In genomic region chr12:64744422-64745258, GRCh38 we compare ENCODE assay signal across 14 cellular contexts. TPM values are rescaled to one million over a fixed set of nuclear protein-coding genes. Genes with fewer than 3 reads are reported as not detected.
DNase-seq lines count a peak whose midpoint lies in the region; ATAC-seq and TF ChIP-seq lines count a peak whose summit lies in the region.
"Had no signal": no experiment of that assay in that cellular context is flagged by ENCODE, and none has a peak within 500 bp of the region (broad histone marks: within the 10 kb centered on the region; RNA-seq: fewer than 3 reads in every experiment).

No MANE protein-coding gene starts in this region.

- H3K27me3 ChIP-seq in ascending aorta, result no peaks in the 10 kb centered on the region
- H3K27me3 ChIP-seq in upper lobe of right lung, result no peaks in the 10 kb centered on the region
- no peaks in the 10 kb centered on the region for H3K27me3 ChIP-seq in uterus
- H3K27me3 ChIP-seq in neuronal stem cell (ENCODE audit: control insufficient read depth in 3 of 3, insufficient read depth in 3 of 3, low read depth in 1 of 3, low read length in 3 of 3), result peaks cover 0 to 2% (median 0%) of the 10 kb centered on the region in 3 experiments

- H3K4me3 ChIP-seq in ascending aorta (peak overlapping the region in 1 of 2 donors; percentile 38), upper lobe of right lung (no peak overlapping the region), uterus (no peak overlapping the region), neuronal stem cell (ENCODE audit: low read length in 2 of 2) (no peak overlapping the region)

- H3K14ac ChIP-seq in neuronal stem cell (ENCODE audit: low read length), result no peak overlapping the region

- H3K9me3 ChIP-seq in ascending aorta, result no peaks in the 10 kb centered on the region
- no peaks in the 10 kb centered on the region for H3K9me3 ChIP-seq in upper lobe of right lung
- no peaks in the 10 kb centered on the region for H3K9me3 ChIP-seq in uterus
- H3K9me3 ChIP-seq in neuronal stem cell (replicated peaks in 1 of 2; ENCODE audit: control insufficient read depth in 2 of 2, insufficient read depth in 1 of 2, low read depth in 1 of 2, low read length in 2 of 2), result peaks cover 0 to 3% of the 10 kb centered on the region in 2 donors

- no peak overlapping the region for H2BK15ac ChIP-seq in neuronal stem cell (ENCODE audit: low read length)

- H3K4me2 ChIP-seq in neuronal stem cell (ENCODE audit: insufficient read depth, low read length, poor library complexity, severe bottlenecking), result no peak overlapping the region

- no peak overlapping the region for H3K23ac ChIP-seq in neuronal stem cell (ENCODE audit: low read depth, low read length, poor library complexity)

- no peaks in the 10 kb centered on the region for H3K79me1 ChIP-seq in neuronal stem cell (ENCODE audit: low read depth, low read length)

- no peak overlapping the region for H4K8ac ChIP-seq in neuronal stem cell (ENCODE audit: low read depth, low read length)

- H2AK5ac ChIP-seq in neuronal stem cell (ENCODE audit: low read depth, low read length), result no peak overlapping the region

- no CpG with 5 or more reads among the region's 5 CpGs for WGBS in neuronal stem cell (ENCODE audit: extremely low coverage in 2 of 2, insufficient read length in 2 of 2, insufficient replicate concordance in 1 of 2), 2 donors

- H3K36me3 ChIP-seq in ascending aorta (peaks cover 11 to 60% of the 10 kb centered on the region in 2 donors), upper lobe of right lung (peaks cover 80% of the 10 kb centered on the region), uterus (no peaks in the 10 kb centered on the region), neuronal stem cell (replicated peaks in 1 of 2; ENCODE audit: control insufficient read depth in 2 of 2, insufficient read depth in 2 of 2, low read length in 2 of 2) (peaks cover 17 to 91% of the 10 kb centered on the region in 2 donors)

- H3K4ac ChIP-seq in neuronal stem cell (ENCODE audit: low read length), result no peak overlapping the region

- no peak overlapping the region for H2BK12ac ChIP-seq in neuronal stem cell (ENCODE audit: low read length)

- no peak overlapping the region for H4K91ac ChIP-seq in neuronal stem cell (ENCODE audit: low read depth, low read length, poor library complexity)

- TF ChIP-seq CTCF in ascending aorta (IDR thresholded peaks at IDR 0.05) (no peak), upper lobe of right lung (IDR thresholded peaks at IDR 0.05) (no peak), uterus (IDR thresholded peaks at IDR 0.05) (no peak)

- H3K27ac ChIP-seq in ascending aorta (peak overlapping the region; percentile 8 to 61), upper lobe of right lung (peak overlapping the region; percentile 4), uterus (no peak overlapping the region), neuronal stem cell (replicated peaks; ENCODE audit: low read length) (no peak overlapping the region)

- ATAC-seq in upper lobe of right lung, result no peak
- no peak for ATAC-seq in HG02678 (IDR thresholded peaks at IDR 0.05; ENCODE audit: unreplicated experiment)

- TF ChIP-seq POLR2A in uterus (IDR thresholded peaks at IDR 0.05), result no peak

- H2AFZ ChIP-seq in neuronal stem cell (ENCODE audit: low read length), result no peak overlapping the region

- H2BK120ac ChIP-seq in neuronal stem cell (ENCODE audit: low read depth, low read length), result no peak overlapping the region

- intact Hi-C loops in ascending aorta (cut with DNase I) (no loop called here), upper lobe of right lung (cut with DNase I) (no loop called here), uterus (cut with DNase I; ENCODE audit: low total_unique reads) (no loop called here)

- DNase-seq in HT1080 (ENCODE audit: low read depth) (peak; percentile 68), ascending aorta (ENCODE audit: low spot score in 2 of 2) (no peak), iPS-NIHi11 (ENCODE audit: low spot score) (peak; percentile 17), upper lobe of right lung (no peak), uterus (no peak), neuronal stem cell (ENCODE audit: low spot score) (no peak)
- DNase-seq: activated CD8-positive, alpha-beta memory T cell treated with anti-CD3 and anti-CD28 coated beads for 24 hours; activated naive CD4-positive, alpha-beta T cell treated with anti-CD3 and anti-CD28 coated beads, Interleukin-2, amount 10 ng/mL, durations not matched to agents 7 days and 5 days; DND-41; hippocampal formation; naive B cell; NCI-H2081 treated with DMSO at 0.1 percent for 48 hours; stimulated activated CD4-positive, alpha-beta T cell treated with anti-CD3 and anti-CD28 coated beads, Interleukin-12 subunit alpha, Interleukin-12 subunit beta, amount 100 ng/mL, for 4 hours had no signal

- no peak overlapping the region for H3K18ac ChIP-seq in neuronal stem cell (ENCODE audit: low read length)

- no peak overlapping the region for H3K9ac ChIP-seq in neuronal stem cell (ENCODE audit: low read depth, low read length, poor library complexity)

- no peak overlapping the region for H2BK5ac ChIP-seq in neuronal stem cell (ENCODE audit: low read length)

- H3K4me1 ChIP-seq in ascending aorta (peaks cover 0 to 7% of the 10 kb centered on the region in 2 donors), upper lobe of right lung (peaks cover 25% of the 10 kb centered on the region), uterus (no peaks in the 10 kb centered on the region), neuronal stem cell (ENCODE audit: control insufficient read depth in 2 of 2, insufficient read depth in 1 of 2, low read depth in 1 of 2, low read length in 2 of 2) (peaks cover 0 to 1% of the 10 kb centered on the region in 2 donors)

RNA-seq across cellular contexts. Expression of gene GNS, which starts 14.6 kb away (rescaled TPM):
- total RNA-seq in HT1080 (2014; rRNA removed; shearing (Covaris generic)), result 59.0 and 71.5 TPM in 2 replicates
- 66.3 and 84.2 TPM in 2 replicates for polyA plus RNA-seq in HT1080 (2015; cell fraction: cytosol; rRNA removed)
- 155 and 160 TPM in 2 replicates for polyA plus RNA-seq in HT1080 (2015; cell fraction: nucleus; rRNA removed)
- total RNA-seq in ascending aorta, result 105 TPM
- total RNA-seq in upper lobe of right lung, result 188 TPM
- 100 to 1,000 TPM in 3 of 4 donors, 10 to 100 TPM in 1; 71.5 to 148 (median 116) TPM for total RNA-seq in uterus
- polyA plus RNA-seq in neuronal stem cell (2013, experiment 1 of 2), result 19.4 TPM
- 19.0 TPM for polyA plus RNA-seq in neuronal stem cell (2013, experiment 2 of 2)

Comparison
In these comparisons a context has a peak if more than half of its experiments do, and no peak if none do; other contexts are left out.
1. DNase-seq: peak in HT1080 (single experiment) and iPS-NIHi11 (single experiment); none in ascending aorta (0 of 2), upper lobe of right lung (single experiment), uterus (0 of 2) and neuronal stem cell (single experiment).
2. H3K27ac ChIP-seq: peak in ascending aorta (2 of 2) and upper lobe of right lung (single experiment); none in uterus (0 of 2) and neuronal stem cell (single experiment).